9 cellular contexts compared by ENCODE assay signal in genomic region chr11:117828641-117829368, GRCh38. TPM values are rescaled to one million over a fixed set of nuclear protein-coding genes. Genes with fewer than 3 reads are reported as not detected.
DNase-seq lines count a peak whose midpoint lies in the region; ATAC-seq and TF ChIP-seq lines count a peak whose summit lies in the region.
"Had no signal": no experiment of that assay in that cellular context is flagged by ENCODE, and none has a peak within 500 bp of the region (broad histone marks: within the 10 kb centered on the region; RNA-seq: fewer than 3 reads in every experiment).

No MANE protein-coding gene starts in this region.

- in situ Hi-C loops in HAP-1 (cut with MboI; ENCODE audit: low sequenced_read_pairs), result no loop called here

- H3K4me1 ChIP-seq in HAP-1, result no peaks in the 10 kb centered on the region

- H3K9me3 Mint-ChIP-seq in activated T-cell treated with anti-CD3 and anti-CD28 coated beads, Interleukin-2, amount 50 U/mL, for 72 hours, result no peaks in the 10 kb centered on the region
- H3K9me3 Mint-ChIP-seq in glutamatergic neuron (ENCODE audit: unreplicated experiment), result peaks cover 6% of the 10 kb centered on the region

- no peak overlapping the region for H3K4me3 ChIP-seq in HAP-1
- H3K4me3 ChIP-seq: SK-N-MC had no signal

- H3K36me3 Mint-ChIP-seq in activated T-cell treated with anti-CD3 and anti-CD28 coated beads, Interleukin-2, amount 50 U/mL, for 72 hours (ENCODE audit: insufficient read depth in 2 of 2), result no peaks in the 10 kb centered on the region
- no peaks in the 10 kb centered on the region for H3K36me3 Mint-ChIP-seq in glutamatergic neuron (ENCODE audit: unreplicated experiment)

- H3K27me3 Mint-ChIP-seq in activated T-cell treated with anti-CD3 and anti-CD28 coated beads, Interleukin-2, amount 50 U/mL, for 72 hours (ENCODE audit: low read depth), result no peaks in the 10 kb centered on the region
- peaks cover 15% of the 10 kb centered on the region for H3K27me3 Mint-ChIP-seq in glutamatergic neuron (ENCODE audit: unreplicated experiment)

- H3K4me3 Mint-ChIP-seq in activated T-cell treated with anti-CD3 and anti-CD28 coated beads, Interleukin-2, amount 50 U/mL, for 72 hours, result peak overlapping the region; percentile 33 to 72
- no peak overlapping the region for H3K4me3 Mint-ChIP-seq in glutamatergic neuron (ENCODE audit: unreplicated experiment)

- H3K36me3 ChIP-seq in HAP-1 (replicated peaks), result no peaks in the 10 kb centered on the region

- peak; percentile 57 for ATAC-seq in GM21423 (IDR thresholded peaks at IDR 0.05; ENCODE audit: unreplicated experiment)
- peak; percentile 98 for ATAC-seq in activated T-cell treated with anti-CD3 and anti-CD28 coated beads, Interleukin-2, amount 50 U/mL, for 72 hours (replicated peaks in 1 of 2)

- H3K27me3 ChIP-seq in HAP-1 (ENCODE audit: low read depth), result no peaks in the 10 kb centered on the region

- peaks cover 63% of the 10 kb centered on the region for H3K4me1 Mint-ChIP-seq in activated T-cell treated with anti-CD3 and anti-CD28 coated beads, Interleukin-2, amount 50 U/mL, for 72 hours (ENCODE audit: low read depth)
- peaks cover 9% of the 10 kb centered on the region for H3K4me1 Mint-ChIP-seq in glutamatergic neuron (ENCODE audit: low read depth, unreplicated experiment)

- DNase-seq in NAMALWA (ENCODE audit: low spot score), result peak; percentile 55
- DNase-seq in activated T-cell treated with anti-CD3 and anti-CD28 coated beads, Interleukin-2, amount 50 U/mL, for 72 hours, result peak; percentile 90 to 92
- DNase-seq in glutamatergic neuron, result peak; percentile 75
- DNase-seq in stimulated activated CD4-positive, alpha-beta T cell treated with anti-CD3 and anti-CD28 coated beads, Interleukin-1b, Interleukin-23, amount 100 ng/mL, for 4 hours (ENCODE audit: low read depth in 2 of 2), result peak; percentile 68 to 81
- DNase-seq in hippocampal formation (lab: John Stamatoyannopoulos, UW), result no peak
- no peak for DNase-seq in cerebellar nuclear complex (lab: John Stamatoyannopoulos, UW)
- no peak for DNase-seq in HAP-1 (ENCODE audit: low spot score in 2 of 2)

- no peaks in the 10 kb centered on the region for H3K9me3 ChIP-seq in HAP-1

- TF ChIP-seq CTCF in glutamatergic neuron (IDR thresholded peaks at IDR 0.05; ENCODE audit: partially characterized antibody, unreplicated experiment), result no peak

- H3K27ac Mint-ChIP-seq in activated T-cell treated with anti-CD3 and anti-CD28 coated beads, Interleukin-2, amount 50 U/mL, for 72 hours, result peak overlapping the region; percentile 71
- no peak overlapping the region for H3K27ac Mint-ChIP-seq in glutamatergic neuron (ENCODE audit: unreplicated experiment)

RNA-seq across cellular contexts. Expression of gene FXYD2, which starts 4.3 kb away (rescaled TPM):
- total RNA-seq in activated T-cell treated with anti-CD3 and anti-CD28 coated beads, Interleukin-2, amount 50 U/mL, for 72 hours, result 1 to 10 TPM; 2.4 to 3.7 TPM
- total RNA-seq in glutamatergic neuron (ENCODE audit: unreplicated experiment), result 0.44 TPM

RNA-seq across cellular contexts. Expression of gene DSCAML1, which starts 31.8 kb away (rescaled TPM):
- 1 to 10 TPM; 1.5 to 2.5 TPM for total RNA-seq in activated T-cell treated with anti-CD3 and anti-CD28 coated beads, Interleukin-2, amount 50 U/mL, for 72 hours
- 0.07 TPM for total RNA-seq in glutamatergic neuron (ENCODE audit: unreplicated experiment)

RNA-seq across cellular contexts. Expression of gene FXYD6, which starts 47.7 kb away (rescaled TPM):
- under 1 TPM; 0.17 to 0.25 TPM for total RNA-seq in activated T-cell treated with anti-CD3 and anti-CD28 coated beads, Interleukin-2, amount 50 U/mL, for 72 hours
- 57.1 TPM for total RNA-seq in glutamatergic neuron (ENCODE audit: unreplicated experiment)

Comparison
In these comparisons a context has a peak if more than half of its experiments do, and no peak if none do; other contexts are left out.
1. DNase-seq: peak in NAMALWA (single experiment), activated T-cell treated with anti-CD3 and anti-CD28 coated beads, Interleukin-2, amount 50 U/mL, for 72 hours (2 of 2), glutamatergic neuron (single experiment) and stimulated activated CD4-positive, alpha-beta T cell treated with anti-CD3 and anti-CD28 coated beads, Interleukin-1b, Interleukin-23, amount 100 ng/mL, for 4 hours (2 of 2); none in hippocampal formation (0 of 2), cerebellar nuclear complex (0 of 2) and HAP-1 (0 of 2).
2. RNA of gene FXYD6, which starts 47.7 kb away (total RNA-seq): 57.1 TPM in glutamatergic neuron (single experiment); 0.17 to 0.25 TPM in activated T-cell treated with anti-CD3 and anti-CD28 coated beads, Interleukin-2, amount 50 U/mL, for 72 hours; every median in the first group is over 10 times any median in the second.